33 cellular contexts compared by ENCODE assay signal in the genomic region with DNA sequence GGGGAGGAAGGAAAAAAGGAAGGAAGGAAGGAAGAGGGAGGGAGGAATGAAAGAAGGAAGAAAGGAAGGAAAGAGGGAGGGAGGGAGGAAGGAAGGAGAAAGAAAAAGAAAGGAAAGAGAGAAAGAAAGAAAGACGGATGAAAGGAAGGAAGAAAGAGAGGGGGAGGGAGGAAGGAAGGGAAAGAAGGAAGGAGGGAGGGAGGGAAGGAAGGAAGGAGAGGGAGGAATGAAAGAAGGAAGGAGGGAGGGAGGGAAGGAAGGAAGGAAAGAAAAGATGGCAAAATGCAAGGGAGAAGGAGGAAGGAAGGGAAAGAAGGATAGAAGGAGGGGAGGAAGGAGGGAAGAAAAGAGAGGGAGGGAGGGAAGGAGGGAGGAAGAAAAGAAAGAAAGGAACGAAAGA.
DNase-seq lines count a peak whose midpoint lies in the region; ATAC-seq, FAIRE-seq and TF ChIP-seq lines count a peak whose summit lies in the region.
"Had no signal": no experiment of that assay in that cellular context is flagged by ENCODE, and none has a peak within 500 bp of the region (broad histone marks: within the 10 kb centered on the region; RNA-seq: fewer than 3 reads in every experiment).

No MANE protein-coding gene starts in this region.

- TF ChIP-seq POLR2A in HepG2 (IDR thresholded peaks at IDR 0.05; ENCODE audit: insufficient read depth in 1 of 2, low read depth in 2 of 2, low read length in 2 of 2) = no peak
- no peak for TF ChIP-seq POLR2A in right lobe of liver (IDR thresholded peaks at IDR 0.05)
- no peak for TF ChIP-seq POLR2A in K562 (conservative IDR thresholded peaks at IDR 0.05)

- DNase-seq in HepG2 (ENCODE audit: low spot score) (no peak), right lobe of liver (no peak), K562 (ENCODE audit: extremely low read depth in 1 of 4, low spot score in 3 of 4) (no peak)
- DNase-seq: 8988T; ACHN; AML-193; BE2C; C1 segment of cervical spinal cord; Caco-2; Calu3; CD4-positive, alpha-beta memory T cell; CD4-positive, alpha-beta T cell; CD4-positive, CD25-positive, alpha-beta regulatory T cell; CD8-positive, alpha-beta memory T cell; CD8-positive, alpha-beta T cell; COR-L47; DMS 273 treated with DMSO at 0.1 percent for 48 hours; DMS153; DMS53; DMS79; DMS79 treated with DMSO at 0.1 percent for 48 hours; DND-41; EL had no signal

- in situ Hi-C loops in HepG2 (cut with HindIII; ENCODE audit: extremely low pct_ligation_motif_present, low pct_unique_long_range_greater_than_20kb) = no loop called here
- in situ Hi-C loops in K562 (cut with MboI) = no loop called here

- no peak for TF ChIP-seq EP300 in HepG2 (IDR thresholded peaks at IDR 0.05; ENCODE audit: low read depth in 2 of 2, low read length in 2 of 2)
- no peak for TF ChIP-seq EP300 in HepG2 (CRISPR knock-in tag; IDR thresholded peaks at IDR 0.05; ENCODE audit: borderline replicate concordance)
- no peak for TF ChIP-seq EP300 in K562 (IDR thresholded peaks at IDR 0.05; ENCODE audit: low read length)

- H3K4me2 ChIP-seq in HepG2 (ENCODE audit: low read depth, low read length) (no peak overlapping the region), K562 (ENCODE audit: insufficient read depth, low read length) (no peak overlapping the region)
- H3K4me2 ChIP-seq: A549; BLaER1; BLaER1 treated with 17β-estradiol and CSF1 and Interleukin-3, amounts not matched to agents 10 nM and 100 nM had no signal

- CTCF ChIA-PET in HepG2 (lab: Yijun Ruan, JAX; ENCODE audit: low intra/inter-chr PET ratio, low total read pairs) = no interaction called here
- CTCF ChIA-PET in HEK293 (lab: Yijun Ruan, JAX) = no interaction called here
- CTCF ChIA-PET in K562 (lab: Yijun Ruan, JAX; ENCODE audit: low intra/inter-chr PET ratio) = no interaction called here

- H3K9me3 ChIP-seq in HepG2 (ENCODE audit: low read length) (peaks cover 10% of the 10 kb centered on the region; the same call in 1 of the 2 replicates), right lobe of liver (no peaks in the 10 kb centered on the region), HEK293 (ENCODE audit: control insufficient read depth, insufficient read depth, low read depth, low read length) (no peaks in the 10 kb centered on the region), K562 (replicated peaks; ENCODE audit: control insufficient read depth, insufficient read depth, low read depth, low read length) (no peaks in the 10 kb centered on the region)
- H3K9me3 ChIP-seq: A549, BE2C, BLaER1, Caco-2 had no signal

- H3K9me1 ChIP-seq in K562 (ENCODE audit: control insufficient read depth, insufficient read depth, low read length) = no peaks in the 10 kb centered on the region

- H3K27ac ChIP-seq in HepG2 (ENCODE audit: extremely low read length, insufficient read depth, low read length) = no peak overlapping the region
- no peak overlapping the region for H3K27ac ChIP-seq in right lobe of liver
- H3K27ac ChIP-seq in HEK293 (ENCODE audit: extremely low read depth, low read depth, low read length) = no peak overlapping the region
- no peak overlapping the region for H3K27ac ChIP-seq in K562 (ENCODE audit: extremely low read depth, low read depth, low read length)
- H3K27ac ChIP-seq: 22Rv1; A549; BLaER1; BLaER1 treated with 17β-estradiol and CSF1 and Interleukin-3, amounts not matched to agents 10 nM and 100 nM; C4-2B had no signal

- no peak overlapping the region for H2AFZ ChIP-seq in HepG2 (ENCODE audit: low read length)
- H2AFZ ChIP-seq in K562 (ENCODE audit: low read depth, low read length) = no peak overlapping the region

- H3K36me3 ChIP-seq in HepG2 (replicated peaks in 1 of 2; ENCODE audit: control insufficient read depth in 1 of 2, insufficient read depth in 2 of 2, low read length in 2 of 2) (no peaks in the 10 kb centered on the region), right lobe of liver (no peaks in the 10 kb centered on the region), HEK293 (ENCODE audit: control insufficient read depth in 2 of 2, insufficient read depth in 1 of 2, low read length in 2 of 2) (no peaks in the 10 kb centered on the region), K562 (ENCODE audit: control insufficient read depth, insufficient read depth, low read length) (no peaks in the 10 kb centered on the region)
- H3K36me3 ChIP-seq: BE2C; BLaER1; BLaER1 treated with 17β-estradiol and CSF1 and Interleukin-3, amounts not matched to agents 10 nM and 100 nM had no signal

- H3K27me3 ChIP-seq in HepG2 (ENCODE audit: control insufficient read depth in 1 of 2, insufficient read depth in 2 of 2, low read length in 2 of 2) (no peaks in the 10 kb centered on the region; a peak in 1 of 5 replicates), right lobe of liver (no peaks in the 10 kb centered on the region), K562 (ENCODE audit: control insufficient read depth in 2 of 2, insufficient read depth in 2 of 2, low read length in 2 of 2) (no peaks in the 10 kb centered on the region)
- H3K27me3 ChIP-seq: BE2C; BLaER1; BLaER1 treated with 17β-estradiol and CSF1 and Interleukin-3, amounts not matched to agents 10 nM and 100 nM had no signal

- BruUV-seq in HepG2 (replicated peaks; lab: Mats Ljungman, UMichigan) = no TSS peak
- no TSS peak for BruUV-seq in K562 (replicated peaks; lab: Mats Ljungman, UMichigan)

- TF ChIP-seq RAD21 in HepG2 (CRISPR knock-in tag; IDR thresholded peaks at IDR 0.05) = no peak
- no peak for TF ChIP-seq RAD21 in K562 (CRISPR knock-in tag; conservative IDR thresholded peaks at IDR 0.05 in 1 of 2, IDR thresholded peaks at IDR 0.05 in 1 of 2)

- H4K20me1 ChIP-seq in HepG2 (ENCODE audit: insufficient read depth, low read length) = no peaks in the 10 kb centered on the region
- H4K20me1 ChIP-seq in K562 (replicated peaks; ENCODE audit: control insufficient read depth, insufficient read depth, low read length) = no peaks in the 10 kb centered on the region
- H4K20me1 ChIP-seq: BLaER1; BLaER1 treated with 17β-estradiol and CSF1 and Interleukin-3, amounts not matched to agents 10 nM and 100 nM had no signal

- POLR2A ChIA-PET in HepG2 (lab: Yijun Ruan, JAX) = no interaction called here
- POLR2A ChIA-PET in HEK293 (lab: Yijun Ruan, JAX) = no interaction called here
- POLR2A ChIA-PET in K562 (lab: Yijun Ruan, JAX) = no interaction called here

- no peak overlapping the region for H3K9ac ChIP-seq in HepG2 (ENCODE audit: insufficient read depth, low read depth, low read length)
- H3K9ac ChIP-seq in K562 (ENCODE audit: insufficient read depth in 1 of 2, low read depth in 2 of 2, low read length in 2 of 2) = no peak overlapping the region
- H3K9ac ChIP-seq: BLaER1; BLaER1 treated with 17β-estradiol and CSF1 and Interleukin-3, amounts not matched to agents 10 nM and 100 nM had no signal

- FAIRE-seq in HepG2 (lab: Jason Lieb, UNC) (no peak), K562 (lab: Jason Lieb, UNC) (no peak)
- FAIRE-seq: A204.1, A549, D721Med had no signal

- intact Hi-C loops in HepG2 (cut with micrococcal nuclease; ENCODE audit: unreplicated experiment) (no loop called here), right lobe of liver (cut with DNase I) (no loop called here), K562 (cut with micrococcal nuclease) (no loop called here)

- H3K4me1 ChIP-seq in HepG2 (ENCODE audit: insufficient read depth, low read length) = no peaks in the 10 kb centered on the region
- no peaks in the 10 kb centered on the region for H3K4me1 ChIP-seq in right lobe of liver
- no peaks in the 10 kb centered on the region for H3K4me1 ChIP-seq in HEK293 (ENCODE audit: control insufficient read depth, insufficient read depth, low read length)
- no peaks in the 10 kb centered on the region for H3K4me1 ChIP-seq in K562 (replicated peaks in 1 of 2; ENCODE audit: control insufficient read depth in 2 of 2, insufficient read depth in 2 of 2, low read length in 2 of 2)
- H3K4me1 ChIP-seq: A549; BE2C; BLaER1; BLaER1 treated with 17β-estradiol and CSF1 and Interleukin-3, amounts not matched to agents 10 nM and 100 nM; Caco-2 had no signal

- no peak for TF ChIP-seq CTCF in HepG2 (CRISPR knock-in tag; IDR thresholded peaks at IDR 0.05)
- no peak for TF ChIP-seq CTCF in right lobe of liver (IDR thresholded peaks at IDR 0.05)
- TF ChIP-seq CTCF in HEK293 (tag by site-specific recombination; IDR thresholded peaks at IDR 0.05) = no peak
- TF ChIP-seq CTCF in K562 (IDR thresholded peaks at IDR 0.05 in 2 of 3, conservative IDR thresholded peaks at IDR 0.05 in 1 of 3; ENCODE audit: insufficient read depth in 2 of 3, low read depth in 1 of 3, low read length in 3 of 3) = no peak

- H3K79me2 ChIP-seq in HepG2 (ENCODE audit: insufficient read depth, low read length) (no peaks in the 10 kb centered on the region), K562 (ENCODE audit: control insufficient read depth, insufficient read depth, low read length) (no peaks in the 10 kb centered on the region)

- ATAC-seq in HepG2 (no peak), right lobe of liver (no peak), K562 (no peak), GM19324 (IDR thresholded peaks at IDR 0.05; ENCODE audit: low FRiP score, unreplicated experiment) (no peak), HG02970 (IDR thresholded peaks at IDR 0.05; ENCODE audit: low FRiP score, unreplicated experiment) (no peak)
- ATAC-seq: A549; CD8-positive, alpha-beta T cell had no signal

- no peak overlapping the region for H3K4me3 ChIP-seq in HepG2 (replicated peaks in 1 of 3; ENCODE audit: insufficient read depth in 1 of 3, low read depth in 2 of 3, low read length in 3 of 3)
- H3K4me3 ChIP-seq in right lobe of liver = no peak overlapping the region
- no peak overlapping the region for H3K4me3 ChIP-seq in HEK293 (ENCODE audit: low read depth, low read length)
- H3K4me3 ChIP-seq in K562 = no peak overlapping the region
- H3K4me3 ChIP-seq: A549; BLaER1; BLaER1 treated with 17β-estradiol and CSF1 and Interleukin-3, amounts not matched to agents 10 nM and 100 nM had no signal

- 2% methylated on average over 1 of the region's 2 CpGs for WGBS in HepG2 (ENCODE audit: low lambda C conversion rate)
- WGBS in right lobe of liver (ENCODE audit: insufficient coverage, low coverage, low lambda C conversion rate, missing lambda C conversion rate) = 19% methylated on average over 2 of the region's 2 CpGs
- WGBS in K562 (ENCODE audit: insufficient coverage, low coverage, missing lambda C conversion rate) = 0% methylated on average over 1 of the region's 2 CpGs

TF ChIP-seq in HepG2, 621 proteins besides CTCF, POLR2A, EP300 and RAD21 (continues in another document):
- TF ChIP-seq SOX6 (IDR thresholded peaks at IDR 0.05) (0 out of 2 replicates have a peak, but pooled peaks have one; percentile 17), SOX6 (CRISPR knock-in tag; IDR thresholded peaks at IDR 0.05) (no peak), U2AF1 (optimal IDR thresholded peaks at IDR 0.05; ENCODE audit: low read depth, low read length) (no peak)

TF ChIP-seq in K562, 482 proteins besides CTCF, POLR2A, EP300 and RAD21 (continues in another document):
- TF ChIP-seq TEAD4 (IDR thresholded peaks at IDR 0.05; ENCODE audit: low read length) (no peak), TEAD4 (CRISPR knock-in tag; IDR thresholded peaks at IDR 0.05; ENCODE audit: borderline replicate concordance) (no peak)
